Comparison of ENCODE assay signal across 10 cellular contexts in genomic region chr1:43366601-43367025, GRCh38. TPM values are rescaled to one million over a fixed set of nuclear protein-coding genes. Genes with fewer than 3 reads are reported as not detected.
DNase-seq lines count a peak whose midpoint lies in the region; ATAC-seq and TF ChIP-seq lines count a peak whose summit lies in the region.
"Had no signal": no experiment of that assay in that cellular context is flagged by ENCODE, and none has a peak within 500 bp of the region (broad histone marks: within the 10 kb centered on the region; RNA-seq: fewer than 3 reads in every experiment).

No MANE protein-coding gene starts in this region.

- no peaks in the 10 kb centered on the region for H3K9me3 ChIP-seq in SJCRH30 (replicated peaks)
- H3K9me3 ChIP-seq in psoas muscle = no peaks in the 10 kb centered on the region

- H3K4me3 ChIP-seq in GM06990 (replicated peaks; ENCODE audit: low read depth, low read length) (peak overlapping the region; percentile 98), SJCRH30 (peak overlapping the region; percentile 87; the same call in 1 of the 2 replicates), fibroblast of mammary gland (ENCODE audit: control insufficient read depth, low read depth, low read length) (peak overlapping the region; percentile 82), psoas muscle (peak overlapping the region; percentile 81)

- H3K4me1 ChIP-seq in SJCRH30 (peaks cover 3% of the 10 kb centered on the region; the same call in 1 of the 2 replicates), psoas muscle (peaks cover 14% of the 10 kb centered on the region)

- intact Hi-C loops in psoas muscle (cut with DNase I) = loop anchor here in 1 of 2 donors (5.0 kb wide), 1 partner anchor 139 kb away; no protein-coding TSS in a partner anchor

- H3K27me3 ChIP-seq in GM06990 (replicated peaks; ENCODE audit: control insufficient read depth, insufficient read depth, low read length) (no peaks in the 10 kb centered on the region), SJCRH30 (no peaks in the 10 kb centered on the region), psoas muscle (ENCODE audit: insufficient read depth in 3 of 3, low read length in 2 of 3) (no peaks in the 10 kb centered on the region)

- H3K27ac ChIP-seq in SJCRH30 (no peak overlapping the region), psoas muscle (peak overlapping the region; percentile 94)

- TF ChIP-seq CTCF in GM06990 (IDR thresholded peaks at IDR 0.05; ENCODE audit: insufficient read depth, low read length, poor library complexity, severe bottlenecking) = no peak
- no peak for TF ChIP-seq CTCF in fibroblast of mammary gland (conservative IDR thresholded peaks at IDR 0.05; ENCODE audit: control insufficient read depth, insufficient read depth, low read depth, low read length)
- TF ChIP-seq CTCF in psoas muscle (IDR thresholded peaks at IDR 0.05) = no peak

- 19 to 34% (median 28%) methylated on average over 5 of the region's 5 CpGs for WGBS in psoas muscle, 3 donors

- H3K36me3 ChIP-seq in GM06990 (ENCODE audit: control insufficient read depth, insufficient read depth, low read length) (peaks cover 29% of the 10 kb centered on the region), SJCRH30 (peaks cover 23% of the 10 kb centered on the region), psoas muscle (ENCODE audit: insufficient read depth in 1 of 2, low read depth in 1 of 2) (peaks cover 6 to 40% of the 10 kb centered on the region in 2 donors)

- no peak for ATAC-seq in psoas muscle
- no peak for ATAC-seq in HG03469 (IDR thresholded peaks at IDR 0.05; ENCODE audit: unreplicated experiment)
- no peak for ATAC-seq in GM18909 (IDR thresholded peaks at IDR 0.05; ENCODE audit: poor library complexity, unreplicated experiment)

- DNase-seq in GM06990 (ENCODE audit: extremely low read depth, insufficient read length) = no peak
- DNase-seq in SJCRH30 = no peak
- DNase-seq in fibroblast of mammary gland (ENCODE audit: low read depth) = no peak
- DNase-seq in psoas muscle = no peak
- no peak for DNase-seq in UCSD-AML1 (lab: John Stamatoyannopoulos, UW; ENCODE audit: unreplicated experiment)
- no peak for DNase-seq in SW 1271 (lab: John Stamatoyannopoulos, UW)

RNA-seq across cellular contexts. Expression of gene ELOVL1, which starts 1.2 kb away (rescaled TPM):
- 43.5 and 46.3 TPM in 2 replicates for total RNA-seq in SJCRH30 (2014; rRNA removed; shearing (Covaris generic))
- total RNA-seq in psoas muscle = 10 to 100 TPM; 15.9 to 19.2 (median 17.6) TPM
- 10 to 100 TPM; 28.1 to 68.1 (median 39.2) TPM for polyA plus RNA-seq in psoas muscle

RNA-seq across cellular contexts. Expression of gene CDC20, which starts 7.8 kb away (rescaled TPM):
- total RNA-seq in SJCRH30 (2014; rRNA removed; shearing (Covaris generic)) = 181 and 185 TPM in 2 replicates
- under 1 TPM in 2 of 4 donors, not detected in 2; 0.25 to 0.36 TPM for total RNA-seq in psoas muscle
- 1 to 10 TPM; 1.1 to 1.9 (median 1.6) TPM for polyA plus RNA-seq in psoas muscle

RNA-seq across cellular contexts. Expression of gene MED8, which starts 23.0 kb away (rescaled TPM):
- 33.9 and 39.3 TPM in 2 replicates for total RNA-seq in SJCRH30 (2014; rRNA removed; shearing (Covaris generic))
- 10 to 100 TPM; 15.4 to 18.2 (median 17.2) TPM for total RNA-seq in psoas muscle
- 10 to 100 TPM; 22.3 to 44.5 (median 27.4) TPM for polyA plus RNA-seq in psoas muscle

RNA-seq across cellular contexts. Expression of gene SZT2, which starts 23.1 kb away (rescaled TPM):
- total RNA-seq in SJCRH30 (2014; rRNA removed; shearing (Covaris generic)) = 15.5 and 19.5 TPM in 2 replicates
- total RNA-seq in psoas muscle = 10 to 100 TPM; 14.2 to 24.7 (median 19.9) TPM
- 10 to 100 TPM in 2 of 3 donors, 1 to 10 TPM in 1; 5.9 to 17.9 (median 10.3) TPM for polyA plus RNA-seq in psoas muscle

RNA-seq across cellular contexts. Expression of gene MPL, which starts 29.0 kb away (rescaled TPM):
- total RNA-seq in SJCRH30 (2014; rRNA removed; shearing (Covaris generic)) = not detected in 2 replicates
- under 1 TPM in 1 of 4 donors, not detected in 3; 0.11 TPM for total RNA-seq in psoas muscle
- polyA plus RNA-seq in psoas muscle = under 1 TPM in 1 of 3 donors, not detected in 2; 0.01 TPM
- total RNA-seq: HT1080, pulmonary artery endothelial cell had no signal

Comparison
In these comparisons a context has a peak if more than half of its experiments do, and no peak if none do; other contexts are left out.
1. RNA of gene CDC20, which starts 7.8 kb away (total RNA-seq): 181 to 185 TPM in SJCRH30; 0.25 to 0.36 TPM in psoas muscle; every median in the first group is over 100 times any median in the second.
2. Peak in every context shown above with its lines, with median percentiles within 50 percentile points of each other: H3K4me3 ChIP-seq.